Comparison of ENCODE assay signal across 15 cellular contexts in genomic region chr1:209549384-209550001, GRCh38. TPM values are rescaled to one million over a fixed set of nuclear protein-coding genes. Genes with fewer than 3 reads are reported as not detected.
DNase-seq lines count a peak whose midpoint lies in the region; ATAC-seq and TF ChIP-seq lines count a peak whose summit lies in the region.
"Had no signal": no experiment of that assay in that cellular context is flagged by ENCODE, and none has a peak within 500 bp of the region (broad histone marks: within the 10 kb centered on the region; RNA-seq: fewer than 3 reads in every experiment).

No MANE protein-coding gene starts in this region.

- H3K27me3 ChIP-seq in endodermal cell (ENCODE audit: control insufficient read depth, insufficient read depth, low read length, poor library complexity, severe bottlenecking) (no peaks in the 10 kb centered on the region), left lung (no peaks in the 10 kb centered on the region)
- H3K27me3 ChIP-seq: transverse colon had no signal

- 29 to 35% methylated on average over 4 to 6 of the region's 6 CpGs for WGBS in endodermal cell (ENCODE audit: insufficient coverage in 1 of 2, insufficient read length in 1 of 2), 2 experiments

- no peak for ATAC-seq in left lung
- no peak for ATAC-seq in activated naive CD4-positive, alpha-beta T cell treated with anti-CD3 and anti-CD28 coated beads, Interleukin-2, amount 50 U/mL, for 72 hours

- TF ChIP-seq CTCF in endodermal cell (conservative IDR thresholded peaks at IDR 0.05), result peak; percentile 92
- no peak for TF ChIP-seq CTCF in left lung (IDR thresholded peaks at IDR 0.05)

- H3K9me3 ChIP-seq in endodermal cell (ENCODE audit: control insufficient read depth, low read length) (no peaks in the 10 kb centered on the region), left lung (no peaks in the 10 kb centered on the region)
- H3K9me3 ChIP-seq: transverse colon had no signal

- no peaks in the 10 kb centered on the region for H3K27me3 Mint-ChIP-seq in endodermal cell (ENCODE audit: insufficient read depth)

- no peaks in the 10 kb centered on the region for H3K36me3 Mint-ChIP-seq in endodermal cell (ENCODE audit: low read depth)
- H3K36me3 Mint-ChIP-seq in activated naive CD4-positive, alpha-beta T cell treated with anti-CD3 and anti-CD28 coated beads, Interleukin-2, amount 50 U/mL, for 72 hours, result no peaks in the 10 kb centered on the region
- H3K36me3 Mint-ChIP-seq: brain had no signal

- H3K27ac Mint-ChIP-seq in endodermal cell, result no peak overlapping the region
- no peak overlapping the region for H3K27ac Mint-ChIP-seq in activated naive CD4-positive, alpha-beta T cell treated with anti-CD3 and anti-CD28 coated beads, Interleukin-2, amount 50 U/mL, for 72 hours

- H3K4me1 ChIP-seq in endodermal cell (ENCODE audit: control insufficient read depth, insufficient read depth, low read length), result no peaks in the 10 kb centered on the region
- H3K4me1 ChIP-seq in left lung, result no peaks in the 10 kb centered on the region
- H3K4me1 ChIP-seq: transverse colon had no signal

- peaks cover 28% of the 10 kb centered on the region for H3K4me1 Mint-ChIP-seq in endodermal cell

- no peaks in the 10 kb centered on the region for H3K36me3 ChIP-seq in endodermal cell (ENCODE audit: control insufficient read depth, insufficient read depth, low read length)
- H3K36me3 ChIP-seq in left lung, result no peaks in the 10 kb centered on the region
- H3K36me3 ChIP-seq: transverse colon had no signal

- H3K9ac ChIP-seq in endodermal cell (ENCODE audit: extremely low read depth, low read length, poor library complexity, severe bottlenecking), result no peak overlapping the region

- DNase-seq in NCI-H1436 (lab: John Stamatoyannopoulos, UW) (peak; percentile 56), NCI-H1436 treated with DMSO at 0.1 percent for 48 hours (lab: John Stamatoyannopoulos, UW) (no peak), NCI-H2227 treated with DMSO at 0.1 percent for 48 hours (lab: John Stamatoyannopoulos, UW) (peak; percentile 58), endodermal cell (peak; percentile 80), retina (peak; percentile 44), left lung (no peak)
- no peak for DNase-seq in stimulated activated naive CD4-positive, alpha-beta T cell treated with Interleukin-2 at 50 U/mL for 16 hours (lab: John Stamatoyannopoulos, UW)
- DNase-seq in activated naive CD4-positive, alpha-beta T cell treated with anti-CD3 and anti-CD28 coated beads, Interleukin-2, amount 50 U/mL, for 72 hours (ENCODE audit: low spot score in 2 of 2), result no peak
- DNase-seq: activated CD4-positive, alpha-beta T cell treated with anti-CD3 and anti-CD28 coated beads for 4 hours; stimulated activated CD4-positive, alpha-beta T cell treated with anti-CD3 and anti-CD28 coated beads, Interleukin-15, amount 100 ng/mL, for 24 hours; transverse colon had no signal

- intact Hi-C loops in left lung (cut with DNase I), result no loop called here

- H3K4me3 ChIP-seq in endodermal cell (ENCODE audit: low read length) (no peak overlapping the region), left lung (no peak overlapping the region)
- H3K4me3 ChIP-seq: lung, transverse colon had no signal

- no peak overlapping the region for H3K27ac ChIP-seq in endodermal cell (ENCODE audit: low read depth, low read length)
- no peak overlapping the region for H3K27ac ChIP-seq in left lung
- H3K27ac ChIP-seq: HL-60, transverse colon had no signal

- H3K4me3 Mint-ChIP-seq in endodermal cell, result peak overlapping the region; percentile 5

- H3K9me3 Mint-ChIP-seq in endodermal cell, result no peaks in the 10 kb centered on the region
- H3K9me3 Mint-ChIP-seq in activated naive CD4-positive, alpha-beta T cell treated with anti-CD3 and anti-CD28 coated beads, Interleukin-2, amount 50 U/mL, for 72 hours, result no peaks in the 10 kb centered on the region

RNA-seq across cellular contexts. Expression of gene CAMK1G, which starts 34.0 kb away (rescaled TPM):
- total RNA-seq in endodermal cell (1 to 10 TPM in 1 of 2 donors, under 1 TPM in 1; 0.55 to 2.1 TPM), left lung (1 to 10 TPM in 1 of 2 donors, under 1 TPM in 1; 0.29 to 1.1 TPM)
- 4.7 TPM for polyA plus RNA-seq in endodermal cell (2013, experiment 1 of 2)
- 3.5 TPM for polyA plus RNA-seq in endodermal cell (2013, experiment 2 of 2)
- not detected for total RNA-seq in activated naive CD4-positive, alpha-beta T cell treated with anti-CD3 and anti-CD28 coated beads, Interleukin-2, amount 50 U/mL, for 72 hours
- total RNA-seq: osteocyte, transverse colon had no signal

Comparison
In these comparisons a context has a peak if more than half of its experiments do, and no peak if none do; other contexts are left out.
1. DNase-seq: peak in NCI-H1436 (single experiment), NCI-H2227 treated with DMSO at 0.1 percent for 48 hours (single experiment), endodermal cell (single experiment) and retina (single experiment); none in NCI-H1436 treated with DMSO at 0.1 percent for 48 hours (single experiment), left lung (0 of 2), stimulated activated naive CD4-positive, alpha-beta T cell treated with Interleukin-2 at 50 U/mL for 16 hours (single experiment) and activated naive CD4-positive, alpha-beta T cell treated with anti-CD3 and anti-CD28 coated beads, Interleukin-2, amount 50 U/mL, for 72 hours (0 of 2).